Comparison of ENCODE assay signal across 11 cellular contexts in genomic region chr15:42157981-42158765, GRCh38.
A peak's percentile ranks its signal among the peaks of the same experiment; 100 is the strongest.
DNase-seq lines count a peak whose midpoint lies in the region; ATAC-seq and TF ChIP-seq lines count a peak whose summit lies in the region.
"Had no signal": no experiment of that assay in that cellular context is flagged by ENCODE, and none has a peak within 500 bp of the region (broad histone marks: within the 10 kb centered on the region; RNA-seq: fewer than 3 reads in every experiment).

No MANE protein-coding gene starts in this region.

- no peak for TF ChIP-seq CTCF in AG09309 (IDR thresholded peaks at IDR 0.05; ENCODE audit: control insufficient read depth, insufficient read depth, low read depth, low read length, missing control alignments)

- DNase-seq in AG09309 (ENCODE audit: low read depth) (peak; percentile 35), HCEC 1CT (peak; percentile 76), astrocyte of the hippocampus (ENCODE audit: low read depth, low spot score) (peak; percentile 71), kidney tubule cell (ENCODE audit: low spot score) (peak; percentile 33), NK-92 (lab: John Stamatoyannopoulos, UW; ENCODE audit: unreplicated experiment) (no peak), retina (no peak)
- DNase-seq: DND-41; NCI-H1417 treated with DMSO at 0.1 percent for 48 hours; stimulated activated CD8-positive, alpha-beta memory T cell treated with anti-CD3 and anti-CD28 coated beads, Interleukin-4, amount 100 ng/mL, for 48 hours had no signal

- no peak overlapping the region for H3K4me3 ChIP-seq in AG09309 (ENCODE audit: control insufficient read depth, low read depth, low read length)

- ATAC-seq in GM19351 (IDR thresholded peaks at IDR 0.05; ENCODE audit: unreplicated experiment) = no peak
- ATAC-seq in HG02840 (IDR thresholded peaks at IDR 0.05; ENCODE audit: low FRiP score, unreplicated experiment) = no peak

Comparison
In these comparisons a context has a peak if more than half of its experiments do, and no peak if none do; other contexts are left out.
1. DNase-seq: peak in AG09309 (single experiment), HCEC 1CT (single experiment), astrocyte of the hippocampus (single experiment) and kidney tubule cell (single experiment); none in NK-92 (single experiment) and retina (single experiment).